In the genomic region with DNA sequence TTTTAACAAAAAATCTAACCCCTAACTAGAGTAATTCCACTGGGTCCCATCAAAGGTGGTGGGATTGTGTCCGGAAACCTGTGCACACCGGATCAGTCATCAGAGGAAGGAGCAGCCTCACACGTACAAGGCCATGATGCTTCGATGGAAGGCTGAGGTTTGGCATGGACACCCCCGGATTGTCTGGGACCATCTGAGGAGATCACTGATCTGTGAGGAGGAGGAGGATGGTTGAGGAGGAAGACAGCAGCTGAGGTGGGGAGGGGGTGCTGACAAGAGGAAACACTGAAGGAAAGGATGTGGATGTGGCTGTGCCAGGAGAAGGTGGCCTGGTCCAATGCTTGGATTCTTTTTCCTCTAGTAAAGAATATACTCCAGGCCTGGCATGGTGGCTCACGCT, we compare ENCODE assay signal across 26 cellular contexts. TPM values are rescaled to one million over a fixed set of nuclear protein-coding genes. Genes with fewer than 3 reads are reported as not detected.
"Had no signal": no experiment of that assay in that cellular context is flagged by ENCODE, and none has a peak within 500 bp of the region (broad histone marks: within the 10 kb centered on the region; RNA-seq: fewer than 3 reads in every experiment).

No MANE protein-coding gene starts in this region.

- H3K27me3 ChIP-seq: pancreas, right lobe of liver, sigmoid colon, stomach, thyroid gland, tibial nerve, upper lobe of left lung had no signal

- H3K9me3 Mint-ChIP-seq: naive thymus-derived CD8-positive, alpha-beta T cell; natural killer cell treated with Interleukin-12 subunit alpha and Interleukin-12 subunit beta and Interleukin-15 and Interleukin-18, amount 100 ng/mL, for 72 hours; nephron progenitor cell; neural crest cell; stimulated activated effector memory CD8-positive, alpha-beta T cell treated with anti-CD3 and anti-CD28 coated beads, Interleukin-12 subunit alpha, Interleukin-12 subunit beta, amount 100 ng/mL, for 72 hours; stimulated activated naive B cell treated with anti-CD40 and anti-IgM and Interleukin-4, amounts not matched to agents 10 μg/mL and 1 μg/mL and 100 μg/mL, for 72 hours; stimulated activated naive CD8-positive, alpha-beta T cell treated with anti-CD3 and anti-CD28 coated beads, Interleukin-15, Interleukin-2, amounts not matched to agents 100 ng/mL and 50 ng/mL, for 24 hours had no signal

- H3K27ac Mint-ChIP-seq: naive thymus-derived CD8-positive, alpha-beta T cell; natural killer cell treated with Interleukin-12 subunit alpha and Interleukin-12 subunit beta and Interleukin-15 and Interleukin-18, amount 100 ng/mL, for 72 hours; nephron progenitor cell; stimulated activated effector memory CD8-positive, alpha-beta T cell treated with anti-CD3 and anti-CD28 coated beads, Interleukin-12 subunit alpha, Interleukin-12 subunit beta, amount 100 ng/mL, for 72 hours; stimulated activated naive B cell treated with anti-CD40 and anti-IgM and Interleukin-4, amounts not matched to agents 10 μg/mL and 1 μg/mL and 100 μg/mL, for 72 hours; stimulated activated naive CD8-positive, alpha-beta T cell treated with anti-CD3 and anti-CD28 coated beads, Interleukin-15, Interleukin-2, amounts not matched to agents 100 ng/mL and 50 ng/mL, for 24 hours had no signal

- H3K36me3 Mint-ChIP-seq: naive thymus-derived CD8-positive, alpha-beta T cell; natural killer cell treated with Interleukin-12 subunit alpha and Interleukin-12 subunit beta and Interleukin-15 and Interleukin-18, amount 100 ng/mL, for 72 hours; stimulated activated effector memory CD8-positive, alpha-beta T cell treated with anti-CD3 and anti-CD28 coated beads, Interleukin-12 subunit alpha, Interleukin-12 subunit beta, amount 100 ng/mL, for 72 hours had no signal

- H3K36me3 ChIP-seq: pancreas, prostate gland, right lobe of liver, thyroid gland had no signal

- DNase-seq: naive thymus-derived CD8-positive, alpha-beta T cell; nephron progenitor cell; occipital lobe; pancreas; retina; right cardiac atrium; right lobe of liver; sigmoid colon; small intestine; stimulated activated CD4-positive, alpha-beta T cell treated with anti-CD3 and anti-CD28 coated beads, Interleukin-15, amount 100 ng/mL, for 24 hours; stimulated activated CD4-positive, alpha-beta T cell treated with anti-CD3 and anti-CD28 coated beads, Interleukin-2, amount 100 ng/mL, for 24 hours; stimulated activated CD4-positive, alpha-beta T cell treated with anti-CD3 and anti-CD28 coated beads, Interleukin-2, amount 100 ng/mL, for 48 hours; stimulated activated CD4-positive, alpha-beta T cell treated with anti-CD3 and anti-CD28 coated beads, Interleukin-4, amount 100 ng/mL, for 24 hours; stimulated activated naive B cell treated with anti-CD40 and anti-IgM and Interleukin-4, amounts not matched to agents 10 μg/mL and 1 μg/mL and 100 μg/mL, for 72 hours; stimulated activated naive CD4-positive, alpha-beta T cell treated with Interleukin-2 at 50 U/mL for 16 hours; stomach; thyroid gland; trophoblast cell; upper lobe of left lung had no signal

- H3K4me3 ChIP-seq: pancreas, prostate gland, right lobe of liver, sigmoid colon, stomach, thoracic aorta, thyroid gland, tibial nerve, upper lobe of left lung had no signal

- H3K27ac ChIP-seq: pancreas, prostate gland, right lobe of liver, sigmoid colon, stomach, thoracic aorta, thyroid gland, tibial nerve, upper lobe of left lung had no signal

- H3K4me3 Mint-ChIP-seq: naive thymus-derived CD8-positive, alpha-beta T cell; natural killer cell treated with Interleukin-12 subunit alpha and Interleukin-12 subunit beta and Interleukin-15 and Interleukin-18, amount 100 ng/mL, for 72 hours; nephron progenitor cell; neural crest cell; stimulated activated effector memory CD8-positive, alpha-beta T cell treated with anti-CD3 and anti-CD28 coated beads, Interleukin-12 subunit alpha, Interleukin-12 subunit beta, amount 100 ng/mL, for 72 hours; stimulated activated naive B cell treated with anti-CD40 and anti-IgM and Interleukin-4, amounts not matched to agents 10 μg/mL and 1 μg/mL and 100 μg/mL, for 72 hours; stimulated activated naive CD8-positive, alpha-beta T cell treated with anti-CD3 and anti-CD28 coated beads, Interleukin-15, Interleukin-2, amounts not matched to agents 100 ng/mL and 50 ng/mL, for 24 hours had no signal

- H3K4me1 ChIP-seq: pancreas, prostate gland, right lobe of liver, thyroid gland, tibial nerve had no signal

- ATAC-seq: naive thymus-derived CD8-positive, alpha-beta T cell; natural killer cell treated with Interleukin-12 subunit alpha and Interleukin-12 subunit beta and Interleukin-15 and Interleukin-18, amount 100 ng/mL, for 72 hours; pancreas; right cardiac atrium; right lobe of liver; stimulated activated effector memory CD8-positive, alpha-beta T cell treated with anti-CD3 and anti-CD28 coated beads, Interleukin-12 subunit alpha, Interleukin-12 subunit beta, amount 100 ng/mL, for 72 hours; stimulated activated naive B cell treated with anti-CD40 and anti-IgM and Interleukin-4, amounts not matched to agents 10 μg/mL and 1 μg/mL and 100 μg/mL, for 72 hours had no signal

- H3K4me1 Mint-ChIP-seq: stimulated activated effector memory CD8-positive, alpha-beta T cell treated with anti-CD3 and anti-CD28 coated beads, Interleukin-12 subunit alpha, Interleukin-12 subunit beta, amount 100 ng/mL, for 72 hours; stimulated activated naive B cell treated with anti-CD40 and anti-IgM and Interleukin-4, amounts not matched to agents 10 μg/mL and 1 μg/mL and 100 μg/mL, for 72 hours had no signal

- H3K9me3 ChIP-seq: pancreas, prostate gland, right lobe of liver, sigmoid colon, stomach, thoracic aorta, thyroid gland, tibial nerve, upper lobe of left lung had no signal

RNA-seq across cellular contexts. Expression of a gene that starts 41.3 kb away (rescaled TPM):
- polyA plus RNA-seq: naive thymus-derived CD8-positive, alpha-beta T cell had no signal
